ENCODE assay signal across 25 cellular contexts in the genomic region with DNA sequence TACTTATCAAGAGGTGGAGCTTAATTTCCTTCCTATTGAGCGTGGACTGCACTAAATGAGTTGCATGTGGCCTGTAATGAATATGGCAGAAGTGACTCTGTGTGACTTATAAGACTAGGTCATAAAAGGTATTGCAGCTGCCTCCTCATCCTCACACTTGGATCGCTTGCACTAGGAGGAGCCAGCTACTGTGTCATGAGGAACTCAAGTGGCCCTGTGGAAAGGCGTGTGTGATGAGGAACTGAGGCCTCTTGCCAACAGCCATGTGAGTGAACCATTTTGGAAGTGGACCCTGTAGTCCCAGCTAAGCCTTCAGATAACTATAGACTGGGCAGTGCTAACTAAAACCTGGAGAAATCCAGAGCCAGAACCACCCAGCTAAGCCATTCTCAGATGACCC.
"Had no signal": no experiment of that assay in that cellular context is flagged by ENCODE, and none has a peak within 500 bp of the region (broad histone marks: within the 10 kb centered on the region; RNA-seq: fewer than 3 reads in every experiment).

No MANE protein-coding gene starts in this region.

- ATAC-seq: activated naive CD4-positive, alpha-beta T cell treated with anti-CD3 and anti-CD28 coated beads, Interleukin-2, amount 50 U/mL, for 72 hours; activated T-helper 17 cell treated with anti-CD3 and anti-CD28 coated beads, Interleukin-2, amount 50 U/mL, for 72 hours; effector memory CD8-positive, alpha-beta T cell; gastroesophageal sphincter; lower lobe of right lung; sciatic nerve; stimulated activated memory B cell treated with anti-CD40 and anti-IgM and Interleukin-4, amounts not matched to agents 10 μg/mL and 1 μg/mL and 100 μg/mL, for 72 hours; WTC11 had no signal

- DNase-seq: activated CD4-positive, alpha-beta T cell treated with anti-CD3 and anti-CD28 coated beads, Interleukin-2, amount 50 U/mL, for 4 hours; activated CD8-positive, alpha-beta memory T cell treated with anti-CD3 and anti-CD28 coated beads for 24 hours; activated CD8-positive, alpha-beta memory T cell treated with anti-CD3 and anti-CD28 coated beads, Interleukin-2, amount 50 U/mL, for 4 hours; activated T-cell treated with anti-CD3 and anti-CD28 coated beads, Interleukin-2, amount 50 U/mL, for 24 hours; brain microvascular endothelial cell; central memory CD4-positive, alpha-beta T cell; dermis blood vessel endothelial cell; effector memory CD8-positive, alpha-beta T cell; head of caudate nucleus; islet precursor cell; left cardiac atrium; lower lobe of right lung; mesendoderm; naive B cell; occipital lobe; small intestine; stimulated activated CD4-positive, alpha-beta T cell treated with anti-CD3 and anti-CD28 coated beads, Interleukin-2, amount 100 ng/mL, for 24 hours; T-helper 1 cell; upper lobe of left lung had no signal
